ENCODE assay signal across 1 cellular context in the genomic region with DNA sequence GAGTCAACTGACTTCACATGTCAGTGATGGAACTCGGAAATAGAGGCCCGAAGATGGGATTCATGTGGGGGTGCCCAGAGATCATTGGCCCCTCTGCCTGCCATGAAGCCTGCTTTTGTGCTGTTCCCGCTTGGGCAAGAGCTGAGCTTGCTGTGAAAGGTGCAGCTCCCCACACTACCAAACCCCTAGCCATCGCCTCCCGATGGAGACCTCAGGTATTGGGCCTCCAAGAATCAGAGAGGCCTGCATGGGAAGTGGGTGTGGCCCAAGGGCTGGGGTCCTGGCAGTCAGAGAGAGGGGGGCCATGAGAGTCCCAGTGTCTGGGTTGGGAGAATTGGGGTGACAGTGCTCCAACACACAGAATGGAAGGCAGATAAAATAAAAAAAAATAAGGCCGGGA.
TF ChIP-seq lines count a peak whose summit lies in the region.

No MANE protein-coding gene starts in this region.

TF ChIP-seq in HCT116, 20 proteins besides CTCF, POLR2A, EP300 and RAD21 (continued from another document):
- TF ChIP-seq, protein P1, sequence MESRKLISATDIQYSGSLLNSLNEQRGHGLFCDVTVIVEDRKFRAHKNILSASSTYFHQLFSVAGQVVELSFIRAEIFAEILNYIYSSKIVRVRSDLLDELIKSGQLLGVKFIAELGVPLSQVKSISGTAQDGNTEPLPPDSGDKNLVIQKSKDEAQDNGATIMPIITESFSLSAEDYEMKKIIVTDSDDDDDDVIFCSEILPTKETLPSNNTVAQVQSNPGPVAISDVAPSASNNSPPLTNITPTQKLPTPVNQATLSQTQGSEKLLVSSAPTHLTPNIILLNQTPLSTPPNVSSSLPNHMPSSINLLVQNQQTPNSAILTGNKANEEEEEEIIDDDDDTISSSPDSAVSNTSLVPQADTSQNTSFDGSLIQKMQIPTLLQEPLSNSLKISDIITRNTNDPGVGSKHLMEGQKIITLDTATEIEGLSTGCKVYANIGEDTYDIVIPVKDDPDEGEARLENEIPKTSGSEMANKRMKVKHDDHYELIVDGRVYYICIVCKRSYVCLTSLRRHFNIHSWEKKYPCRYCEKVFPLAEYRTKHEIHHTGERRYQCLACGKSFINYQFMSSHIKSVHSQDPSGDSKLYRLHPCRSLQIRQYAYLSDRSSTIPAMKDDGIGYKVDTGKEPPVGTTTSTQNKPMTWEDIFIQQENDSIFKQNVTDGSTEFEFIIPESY (IDR thresholded peaks at IDR 0.05; ENCODE audit: extremely low read depth, insufficient replicate concordance, low read length), result no peak
- no peak for TF ChIP-seq ZFX (IDR thresholded peaks at IDR 0.05)
- TF ChIP-seq TCF7L2 (IDR thresholded peaks at IDR 0.05; ENCODE audit: borderline replicate concordance, extremely low read depth, insufficient read depth, insufficient read length), result no peak
- TF ChIP-seq EZH2 (IDR thresholded peaks at IDR 0.05), result no peak
